ENCODE assay signal across 31 cellular contexts in the genomic region with DNA sequence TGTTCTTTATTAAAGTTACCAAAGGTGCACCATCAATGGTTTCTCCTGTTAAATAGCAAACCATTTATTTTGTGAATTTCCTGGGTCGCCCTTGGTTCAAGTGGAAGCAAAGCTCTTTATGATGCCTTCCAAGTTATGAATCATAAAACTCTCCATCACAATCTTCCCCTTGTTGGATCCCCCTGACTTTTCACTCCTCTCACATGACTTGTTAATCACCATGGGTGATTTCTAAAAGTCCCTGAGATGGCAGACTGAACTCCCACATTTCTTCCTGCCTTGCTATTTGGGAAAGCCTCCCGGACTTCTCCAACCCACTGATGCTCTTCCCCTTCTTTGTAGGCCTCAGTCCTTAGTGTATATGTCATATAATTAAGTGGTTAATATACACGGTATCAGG.
DNase-seq lines count a peak whose midpoint lies in the region; FAIRE-seq and TF ChIP-seq lines count a peak whose summit lies in the region.
"Had no signal": no experiment of that assay in that cellular context is flagged by ENCODE, and none has a peak within 500 bp of the region (broad histone marks: within the 10 kb centered on the region; RNA-seq: fewer than 3 reads in every experiment).

No MANE protein-coding gene starts in this region.

- intact Hi-C loops in mammary epithelial cell (cut with micrococcal nuclease), result no loop called here

- H3K9ac ChIP-seq in mammary epithelial cell (ENCODE audit: insufficient read depth, low read length) (no peak overlapping the region), keratinocyte (ENCODE audit: control insufficient read depth, extremely low read depth, insufficient read depth, low read length) (no peak overlapping the region)

- dilution Hi-C loops in mammary epithelial cell (cut with HindIII; ENCODE audit: low sequenced_read_pairs), result no loop called here
- dilution Hi-C loops in keratinocyte (cut with MboI; ENCODE audit: extremely low pct_ligation_motif_present, low sequenced_read_pairs), result no loop called here

- H3K79me2 ChIP-seq in mammary epithelial cell (ENCODE audit: insufficient read depth, low read length), result no peaks in the 10 kb centered on the region
- no peaks in the 10 kb centered on the region for H3K79me2 ChIP-seq in keratinocyte (ENCODE audit: control insufficient read depth, insufficient read depth, low read length)

- H3K27me3 ChIP-seq in mammary epithelial cell (ENCODE audit: insufficient read depth, low read length) (no peaks in the 10 kb centered on the region), keratinocyte (ENCODE audit: control insufficient read depth, extremely low read depth, insufficient read depth, low read length) (no peaks in the 10 kb centered on the region), suprapubic skin (no peaks in the 10 kb centered on the region), Peyer's patch (no peaks in the 10 kb centered on the region)
- H3K27me3 ChIP-seq: upper lobe of left lung had no signal

- TF ChIP-seq POLR2A in suprapubic skin (IDR thresholded peaks at IDR 0.05) (no peak), Peyer's patch (IDR thresholded peaks at IDR 0.05) (no peak)

- H3K4me1 ChIP-seq in mammary epithelial cell (ENCODE audit: insufficient read depth, low read length) (peaks cover 17% of the 10 kb centered on the region), keratinocyte (ENCODE audit: control insufficient read depth, extremely low read depth, insufficient read depth, low read length) (peaks cover 25% of the 10 kb centered on the region), suprapubic skin (peaks cover 79% of the 10 kb centered on the region), Peyer's patch (peaks cover 0 to 14% (median 6%) of the 10 kb centered on the region in 4 donors)

- CTCF ChIA-PET in mammary epithelial cell (lab: Charles Lee; ENCODE audit: low non-redundant PET), result no interaction called here

- no peaks in the 10 kb centered on the region for H3K9me3 ChIP-seq in mammary epithelial cell (replicated peaks; ENCODE audit: insufficient read depth, low read length)
- no peaks in the 10 kb centered on the region for H3K9me3 ChIP-seq in keratinocyte (ENCODE audit: control insufficient read depth, low read depth, low read length)
- H3K9me3 ChIP-seq in suprapubic skin, result no peaks in the 10 kb centered on the region
- no peaks in the 10 kb centered on the region for H3K9me3 ChIP-seq in Peyer's patch
- H3K9me3 ChIP-seq: psoas muscle, upper lobe of left lung had no signal

- H3K4me2 ChIP-seq in mammary epithelial cell (ENCODE audit: insufficient read depth, low read depth, low read length) (peak overlapping the region; percentile 53), keratinocyte (ENCODE audit: control insufficient read depth, extremely low read depth, insufficient read depth, low read depth, low read length) (peak overlapping the region; percentile 63)
- H3K4me2 ChIP-seq: GM23338 had no signal

- H2AFZ ChIP-seq in mammary epithelial cell (ENCODE audit: low read depth, low read length), result no peak overlapping the region
- H2AFZ ChIP-seq in keratinocyte (ENCODE audit: control insufficient read depth, low read length), result no peak overlapping the region
- H2AFZ ChIP-seq: GM23338 had no signal

- DNase-seq in HT1080 (ENCODE audit: low read depth) (peak; percentile 13), mammary epithelial cell (peak; percentile 31), keratinocyte (ENCODE audit: low read depth, low spot score) (no peak), suprapubic skin (ENCODE audit: low spot score in 2 of 2) (no peak), Peyer's patch (no peak), NCI-H345 treated with DMSO at 0.1 percent for 48 hours (lab: John Stamatoyannopoulos, UW; ENCODE audit: unreplicated experiment) (no peak), NCI-H82 (lab: John Stamatoyannopoulos, UW) (no peak), T-helper 1 cell (no peak)
- DNase-seq: activated CD4-positive, alpha-beta T cell treated with anti-CD3 and anti-CD28 coated beads for 4 hours; activated naive CD4-positive, alpha-beta T cell treated with anti-CD3 and anti-CD28 coated beads, Interleukin-2, amount 50 U/mL, for 16 hours; C1 segment of cervical spinal cord; effector CD8-positive, alpha-beta T cell; head of caudate nucleus; islet precursor cell; KBM-7; left ventricle myocardium superior; naive thymus-derived CD4-positive, alpha-beta T cell; NCI-H1092 treated with DMSO at 0.1 percent for 48 hours; NCI-H187 treated with DMSO at 0.1 percent for 48 hours; NCI-H2171; NCI-H526; NK-92 treated with Interleukin-12 subunit alpha and Interleukin-12 subunit beta, amount 100 ng/mL, for 24 hours; PC-3; psoas muscle; SHP77 treated with DMSO at 0.1 percent for 48 hours; stimulated activated CD4-positive, alpha-beta T cell treated with anti-CD3 and anti-CD28 coated beads, Interleukin-4, amount 100 ng/mL, for 24 hours; T-helper 9 cell; upper lobe of left lung; WERI-Rb-1 had no signal

- no peaks in the 10 kb centered on the region for H3K9me1 ChIP-seq in keratinocyte (ENCODE audit: control insufficient read depth, extremely low read depth, insufficient read depth, low read length)

- in situ Hi-C loops in mammary epithelial cell (cut with MboI; ENCODE audit: low sequenced_read_pairs in 2 of 2), result no loop called here

- TF ChIP-seq CTCF in mammary epithelial cell (conservative IDR thresholded peaks at IDR 0.05 in 1 of 2, IDR thresholded peaks at IDR 0.05 in 1 of 2; ENCODE audit: extremely low read depth in 1 of 2, insufficient read depth in 1 of 2, low read depth in 1 of 2, low read length in 2 of 2) (no peak), keratinocyte (optimal IDR thresholded peaks at IDR 0.05 in 1 of 3, IDR thresholded peaks at IDR 0.05 in 1 of 3, conservative IDR thresholded peaks at IDR 0.05 in 1 of 3; ENCODE audit: extremely low read depth in 1 of 3, insufficient read depth in 2 of 3, low read length in 3 of 3) (no peak), suprapubic skin (IDR thresholded peaks at IDR 0.05) (no peak), Peyer's patch (IDR thresholded peaks at IDR 0.05) (no peak)

- no peak for FAIRE-seq in keratinocyte (lab: Jason Lieb, UNC)
- FAIRE-seq: HTR-8/SVneo had no signal

- no peaks in the 10 kb centered on the region for H4K20me1 ChIP-seq in mammary epithelial cell (ENCODE audit: insufficient read depth, low read length)
- no peaks in the 10 kb centered on the region for H4K20me1 ChIP-seq in keratinocyte (ENCODE audit: control insufficient read depth, extremely low read depth, insufficient read depth, low read length)

- H3K4me3 ChIP-seq in mammary epithelial cell (replicated peaks in 1 of 3; ENCODE audit: insufficient read depth in 1 of 3, low read depth in 2 of 3, low read length in 3 of 3) (no peak overlapping the region), keratinocyte (ENCODE audit: control insufficient read depth in 2 of 3, extremely low read depth in 1 of 3, insufficient read depth in 2 of 3, low read depth in 1 of 3, low read length in 3 of 3) (no peak overlapping the region), suprapubic skin (no peak overlapping the region), Peyer's patch (no peak overlapping the region)
- H3K4me3 ChIP-seq: GM23338, psoas muscle, upper lobe of left lung had no signal

- H3K36me3 ChIP-seq in mammary epithelial cell (ENCODE audit: insufficient read depth, low read length) (no peaks in the 10 kb centered on the region), keratinocyte (ENCODE audit: control insufficient read depth in 2 of 2, extremely low read depth in 1 of 2, insufficient read depth in 2 of 2, low read length in 2 of 2) (no peaks in the 10 kb centered on the region), suprapubic skin (no peaks in the 10 kb centered on the region), Peyer's patch (no peaks in the 10 kb centered on the region)
- H3K36me3 ChIP-seq: upper lobe of left lung, WERI-Rb-1 had no signal

- WGBS in mammary epithelial cell (ENCODE audit: low coverage, missing lambda C conversion rate), result 80% methylated on average over 3 of the region's 3 CpGs
- WGBS in suprapubic skin, result 57% methylated on average over 3 of the region's 3 CpGs

- no peak overlapping the region for H3K27ac ChIP-seq in mammary epithelial cell (ENCODE audit: insufficient read depth, low read depth, low read length)
- peak overlapping the region; percentile 65 for H3K27ac ChIP-seq in keratinocyte (ENCODE audit: control insufficient read depth, insufficient read depth, low read length)
- peak overlapping the region; percentile 70 for H3K27ac ChIP-seq in suprapubic skin
- H3K27ac ChIP-seq in Peyer's patch, result no peak overlapping the region
- H3K27ac ChIP-seq: psoas muscle, upper lobe of left lung, WERI-Rb-1 had no signal

- BruUV-seq in mammary epithelial cell (replicated peaks; lab: Mats Ljungman, UMichigan), result no TSS peak

- no peak for TF ChIP-seq EP300 in suprapubic skin (IDR thresholded peaks at IDR 0.05)

Comparison
In these comparisons a context has a peak if more than half of its experiments do, and no peak if none do; other contexts are left out.
1. DNase-seq: peak in HT1080 (single experiment) and mammary epithelial cell (single experiment); none in keratinocyte (single experiment), suprapubic skin (0 of 2), Peyer's patch (0 of 3), NCI-H345 treated with DMSO at 0.1 percent for 48 hours (single experiment), NCI-H82 (single experiment) and T-helper 1 cell (0 of 5).
2. H3K27ac ChIP-seq: peak in keratinocyte (single experiment) and suprapubic skin (single experiment); none in mammary epithelial cell (single experiment) and Peyer's patch (0 of 4).